Comparison of ENCODE assay signal across 8 cellular contexts in the genomic region with DNA sequence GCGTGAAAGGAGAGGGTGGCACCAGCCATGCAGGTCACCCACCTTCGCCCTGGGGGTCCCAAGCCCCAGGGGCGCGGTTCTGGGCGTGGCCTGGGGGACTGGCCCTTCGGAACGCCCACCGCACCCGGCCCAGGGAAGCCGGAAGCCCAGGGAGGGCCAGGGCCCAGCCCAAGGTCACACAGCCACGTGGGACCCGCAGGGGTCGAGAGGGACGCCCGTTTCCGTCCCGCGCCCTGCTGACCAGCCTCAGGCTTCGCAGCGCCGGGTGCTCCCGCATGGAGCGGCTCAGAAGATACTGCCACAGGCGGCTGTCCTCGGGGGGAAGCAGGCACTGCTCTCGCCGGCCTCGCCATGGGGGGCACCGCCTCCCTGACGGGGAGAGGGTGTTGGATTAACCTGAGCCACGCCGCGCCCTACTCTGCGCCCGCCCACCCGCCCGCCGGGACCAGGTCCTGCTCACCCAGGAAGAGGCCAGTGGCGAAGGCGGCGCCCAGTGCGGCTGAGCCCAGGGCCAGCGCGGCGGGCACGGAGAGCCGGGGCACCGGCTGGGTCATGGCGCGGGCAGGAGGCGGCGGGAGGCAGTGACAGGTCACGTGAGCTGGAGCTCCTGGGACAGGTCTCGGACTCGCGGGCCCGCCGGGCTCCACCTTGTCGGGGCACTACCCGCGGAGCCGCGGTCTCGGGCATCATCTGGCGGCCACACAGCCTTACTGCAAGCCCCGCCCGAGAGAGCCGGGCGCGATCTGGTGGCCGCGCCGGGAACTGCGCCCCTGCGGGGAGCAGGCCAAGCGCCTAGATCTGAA. TPM values are rescaled to one million over a fixed set of nuclear protein-coding genes. Genes with fewer than 3 reads are reported as not detected.
DNase-seq lines count a peak whose midpoint lies in the region; ATAC-seq and TF ChIP-seq lines count a peak whose summit lies in the region.

A gene (minus strand): TSS at position 583 of the 803 bp plus-strand sequence. CDS start 29 bp downstream, at position 554.

- H3K27me3 ChIP-seq in RWPE2 (ENCODE audit: insufficient read depth, poor library complexity, severe bottlenecking), result no peaks in the 10 kb centered on the region

- peak; percentile 62 for ATAC-seq in RWPE2 (ENCODE audit: low read depth)

- H3K4me3 Mint-ChIP-seq in nephron progenitor cell, result peak within 1 kb of the TSS; percentile 61
- H3K4me3 Mint-ChIP-seq in stimulated activated naive CD8-positive, alpha-beta T cell treated with anti-CD3 and anti-CD28 coated beads, Interleukin-15, Interleukin-2, amounts not matched to agents 100 ng/mL and 50 ng/mL, for 24 hours, result peak within 1 kb of the TSS; percentile 81

- H3K36me3 ChIP-seq in RWPE2 (ENCODE audit: low read depth), result peaks cover 33% of the 10 kb centered on the region

- no peaks in the 10 kb centered on the region for H3K9me3 ChIP-seq in RWPE2 (ENCODE audit: severe bottlenecking)

- H3K36me3 Mint-ChIP-seq in nephron progenitor cell (ENCODE audit: low read depth), result peaks cover 22% of the 10 kb centered on the region
- H3K36me3 Mint-ChIP-seq in stimulated activated naive CD8-positive, alpha-beta T cell treated with anti-CD3 and anti-CD28 coated beads, Interleukin-15, Interleukin-2, amounts not matched to agents 100 ng/mL and 50 ng/mL, for 24 hours (ENCODE audit: low read depth), result peaks cover 31% of the 10 kb centered on the region

- H3K4me1 Mint-ChIP-seq in nephron progenitor cell, result peaks cover 39% of the 10 kb centered on the region
- peaks cover 31% of the 10 kb centered on the region for H3K4me1 Mint-ChIP-seq in stimulated activated naive CD8-positive, alpha-beta T cell treated with anti-CD3 and anti-CD28 coated beads, Interleukin-15, Interleukin-2, amounts not matched to agents 100 ng/mL and 50 ng/mL, for 24 hours (ENCODE audit: low read depth)

- H3K27ac Mint-ChIP-seq in nephron progenitor cell, result no peak within 1 kb of the TSS
- H3K27ac Mint-ChIP-seq in stimulated activated naive CD8-positive, alpha-beta T cell treated with anti-CD3 and anti-CD28 coated beads, Interleukin-15, Interleukin-2, amounts not matched to agents 100 ng/mL and 50 ng/mL, for 24 hours, result peak within 1 kb of the TSS; percentile 94

- peaks cover 6% of the 10 kb centered on the region for H3K27me3 Mint-ChIP-seq in nephron progenitor cell (ENCODE audit: low read depth, poor library complexity)
- H3K27me3 Mint-ChIP-seq in stimulated activated naive CD8-positive, alpha-beta T cell treated with anti-CD3 and anti-CD28 coated beads, Interleukin-15, Interleukin-2, amounts not matched to agents 100 ng/mL and 50 ng/mL, for 24 hours, result no peaks in the 10 kb centered on the region

- peak; percentile 100 for TF ChIP-seq CTCF in LNCAP (IDR thresholded peaks at IDR 0.05)
- TF ChIP-seq CTCF in RWPE2 (IDR thresholded peaks at IDR 0.05; ENCODE audit: poor library complexity, severe bottlenecking), result peak; percentile 100
- TF ChIP-seq CTCF in fibroblast of the aortic adventitia (IDR thresholded peaks at IDR 0.05; ENCODE audit: insufficient read depth, low read length), result peak; percentile 100
- TF ChIP-seq CTCF in nephron progenitor cell (IDR thresholded peaks at IDR 0.05), result peak; percentile 100

- peaks cover 7% of the 10 kb centered on the region for H3K4me1 ChIP-seq in RWPE2 (ENCODE audit: insufficient read depth, poor library complexity, severe bottlenecking)

- DNase-seq in ELR (ENCODE audit: low read depth), result peak; percentile 91
- peak; percentile 79 for DNase-seq in GOT3 (lab: John Stamatoyannopoulos, UW)
- peak; percentile 97 for DNase-seq in RWPE2 (ENCODE audit: low spot score)
- peak; percentile 92 for DNase-seq in activated effector memory CD4-positive, alpha-beta T cell treated with Interleukin-2 at 50 U/mL for 16 hours
- DNase-seq in fibroblast of the aortic adventitia (ENCODE audit: low read depth), result peak; percentile 83
- peak; percentile 94 for DNase-seq in nephron progenitor cell

- H3K4me3 ChIP-seq in RWPE2 (ENCODE audit: severe bottlenecking), result peak within 1 kb of the TSS; percentile 40
- peak within 1 kb of the TSS; percentile 74 for H3K4me3 ChIP-seq in fibroblast of the aortic adventitia (ENCODE audit: low read depth, low read length)

- H3K27ac ChIP-seq in RWPE2 (ENCODE audit: poor library complexity, severe bottlenecking), result peak within 1 kb of the TSS; percentile 90

- H3K9me3 Mint-ChIP-seq in nephron progenitor cell, result no peaks in the 10 kb centered on the region
- no peaks in the 10 kb centered on the region for H3K9me3 Mint-ChIP-seq in stimulated activated naive CD8-positive, alpha-beta T cell treated with anti-CD3 and anti-CD28 coated beads, Interleukin-15, Interleukin-2, amounts not matched to agents 100 ng/mL and 50 ng/mL, for 24 hours

RNA-seq across cellular contexts. Expression of the gene that starts here (rescaled TPM):
- 7.0 and 16.3 TPM in 2 replicates for total RNA-seq in fibroblast of the aortic adventitia (ENCODE audit: low replicate concordance)

Comparison
In these comparisons a context has a peak if more than half of its experiments do, and no peak if none do; other contexts are left out.
1. Peak in every context shown above with its lines: DNase-seq, ATAC-seq, H3K4me3 ChIP-seq and H3K27ac ChIP-seq.